Comparison of ENCODE assay signal across 9 cellular contexts in genomic region chr2:135657806-135658582, GRCh38.
A peak's percentile ranks its signal among the peaks of the same experiment; 100 is the strongest.
DNase-seq lines count a peak whose midpoint lies in the region; ATAC-seq, FAIRE-seq and TF ChIP-seq lines count a peak whose summit lies in the region.
"Had no signal": no experiment of that assay in that cellular context is flagged by ENCODE, and none has a peak within 500 bp of the region (broad histone marks: within the 10 kb centered on the region; RNA-seq: fewer than 3 reads in every experiment).

No MANE protein-coding gene starts in this region.

- no peaks in the 10 kb centered on the region for H3K9me3 Mint-ChIP-seq in natural killer cell treated with Interleukin-12 subunit alpha and Interleukin-12 subunit beta and Interleukin-15 and Interleukin-18, amount 100 ng/mL, for 72 hours
- H3K9me3 Mint-ChIP-seq in stimulated activated naive CD8-positive, alpha-beta T cell treated with anti-CD3 and anti-CD28 coated beads, Interleukin-15, Interleukin-2, amounts not matched to agents 100 ng/mL and 50 ng/mL, for 24 hours: no peaks in the 10 kb centered on the region

- FAIRE-seq in pancreas (lab: Jason Lieb, UNC): no peak

- ATAC-seq in natural killer cell treated with Interleukin-12 subunit alpha and Interleukin-12 subunit beta and Interleukin-15 and Interleukin-18, amount 100 ng/mL, for 72 hours: peak in 1 of 2 donors; percentile 61
- ATAC-seq in pancreas: no peak

- H3K4me3 Mint-ChIP-seq in natural killer cell treated with Interleukin-12 subunit alpha and Interleukin-12 subunit beta and Interleukin-15 and Interleukin-18, amount 100 ng/mL, for 72 hours: peak overlapping the region; percentile 42
- H3K4me3 Mint-ChIP-seq in stimulated activated naive CD8-positive, alpha-beta T cell treated with anti-CD3 and anti-CD28 coated beads, Interleukin-15, Interleukin-2, amounts not matched to agents 100 ng/mL and 50 ng/mL, for 24 hours: peak overlapping the region; percentile 54

- no peak overlapping the region for H3K4me3 ChIP-seq in pancreas
- H3K4me3 ChIP-seq: sigmoid colon, SJSA1 had no signal

- 91 to 96% methylated on average over 12 of the region's 12 CpGs for WGBS in pancreas, 2 donors

- intact Hi-C loops in pancreas (cut with DNase I): no loop called here

- H3K27me3 Mint-ChIP-seq in natural killer cell treated with Interleukin-12 subunit alpha and Interleukin-12 subunit beta and Interleukin-15 and Interleukin-18, amount 100 ng/mL, for 72 hours: no peaks in the 10 kb centered on the region
- H3K27me3 Mint-ChIP-seq in stimulated activated naive CD8-positive, alpha-beta T cell treated with anti-CD3 and anti-CD28 coated beads, Interleukin-15, Interleukin-2, amounts not matched to agents 100 ng/mL and 50 ng/mL, for 24 hours: no peaks in the 10 kb centered on the region

- H3K4me1 Mint-ChIP-seq in natural killer cell treated with Interleukin-12 subunit alpha and Interleukin-12 subunit beta and Interleukin-15 and Interleukin-18, amount 100 ng/mL, for 72 hours (ENCODE audit: low read depth in 2 of 2): no peaks in the 10 kb centered on the region
- H3K4me1 Mint-ChIP-seq in stimulated activated naive CD8-positive, alpha-beta T cell treated with anti-CD3 and anti-CD28 coated beads, Interleukin-15, Interleukin-2, amounts not matched to agents 100 ng/mL and 50 ng/mL, for 24 hours (ENCODE audit: low read depth): peaks cover 26% of the 10 kb centered on the region

- no peak for TF ChIP-seq CTCF in pancreas (IDR thresholded peaks at IDR 0.05)

- H3K4me1 ChIP-seq in pancreas: no peaks in the 10 kb centered on the region
- H3K4me1 ChIP-seq: sigmoid colon, SJSA1 had no signal

- H3K27me3 ChIP-seq in pancreas: no peaks in the 10 kb centered on the region
- H3K27me3 ChIP-seq: sigmoid colon, SJSA1 had no signal

- H3K36me3 ChIP-seq in pancreas: peaks cover 0 to 9% (median 0%) of the 10 kb centered on the region in 3 donors

- H3K36me3 Mint-ChIP-seq in natural killer cell treated with Interleukin-12 subunit alpha and Interleukin-12 subunit beta and Interleukin-15 and Interleukin-18, amount 100 ng/mL, for 72 hours: peaks cover 7% of the 10 kb centered on the region
- H3K36me3 Mint-ChIP-seq in stimulated activated naive CD8-positive, alpha-beta T cell treated with anti-CD3 and anti-CD28 coated beads, Interleukin-15, Interleukin-2, amounts not matched to agents 100 ng/mL and 50 ng/mL, for 24 hours (ENCODE audit: low read depth): peaks cover 72% of the 10 kb centered on the region

- no peaks in the 10 kb centered on the region for H3K9me3 ChIP-seq in pancreas
- H3K9me3 ChIP-seq: sigmoid colon, SJSA1 had no signal

- DNase-seq in T-helper 1 cell (peak; percentile 7 to 52 (median 33)), NCI-H1930 (lab: John Stamatoyannopoulos, UW) (no peak), pancreas (no peak), NCI-H1417 (lab: John Stamatoyannopoulos, UW) (no peak)
- peak; percentile 59 for DNase-seq in activated T-cell treated with anti-CD3 and anti-CD28 coated beads, Interleukin-2, amount 50 U/mL, for 1 hour
- no peak for DNase-seq in natural killer cell treated with Interleukin-12 subunit alpha and Interleukin-12 subunit beta and Interleukin-15 and Interleukin-18, amount 100 ng/mL, for 72 hours (ENCODE audit: low spot score)
- DNase-seq: sigmoid colon had no signal

- H3K27ac ChIP-seq in pancreas: no peak overlapping the region
- H3K27ac ChIP-seq: sigmoid colon, SJSA1 had no signal

- peak overlapping the region in 1 of 2 donors; percentile 46 for H3K27ac Mint-ChIP-seq in natural killer cell treated with Interleukin-12 subunit alpha and Interleukin-12 subunit beta and Interleukin-15 and Interleukin-18, amount 100 ng/mL, for 72 hours
- peak overlapping the region; percentile 21 for H3K27ac Mint-ChIP-seq in stimulated activated naive CD8-positive, alpha-beta T cell treated with anti-CD3 and anti-CD28 coated beads, Interleukin-15, Interleukin-2, amounts not matched to agents 100 ng/mL and 50 ng/mL, for 24 hours

Comparison
In these comparisons a context has a peak if more than half of its experiments do, and no peak if none do; other contexts are left out.
1. DNase-seq: peak in T-helper 1 cell (5 of 5) and activated T-cell treated with anti-CD3 and anti-CD28 coated beads, Interleukin-2, amount 50 U/mL, for 1 hour (single experiment); none in natural killer cell treated with Interleukin-12 subunit alpha and Interleukin-12 subunit beta and Interleukin-15 and Interleukin-18, amount 100 ng/mL, for 72 hours (single experiment), NCI-H1930 (0 of 2), pancreas (0 of 6) and NCI-H1417 (0 of 3).